8 cellular contexts compared by ENCODE assay signal in the genomic region with DNA sequence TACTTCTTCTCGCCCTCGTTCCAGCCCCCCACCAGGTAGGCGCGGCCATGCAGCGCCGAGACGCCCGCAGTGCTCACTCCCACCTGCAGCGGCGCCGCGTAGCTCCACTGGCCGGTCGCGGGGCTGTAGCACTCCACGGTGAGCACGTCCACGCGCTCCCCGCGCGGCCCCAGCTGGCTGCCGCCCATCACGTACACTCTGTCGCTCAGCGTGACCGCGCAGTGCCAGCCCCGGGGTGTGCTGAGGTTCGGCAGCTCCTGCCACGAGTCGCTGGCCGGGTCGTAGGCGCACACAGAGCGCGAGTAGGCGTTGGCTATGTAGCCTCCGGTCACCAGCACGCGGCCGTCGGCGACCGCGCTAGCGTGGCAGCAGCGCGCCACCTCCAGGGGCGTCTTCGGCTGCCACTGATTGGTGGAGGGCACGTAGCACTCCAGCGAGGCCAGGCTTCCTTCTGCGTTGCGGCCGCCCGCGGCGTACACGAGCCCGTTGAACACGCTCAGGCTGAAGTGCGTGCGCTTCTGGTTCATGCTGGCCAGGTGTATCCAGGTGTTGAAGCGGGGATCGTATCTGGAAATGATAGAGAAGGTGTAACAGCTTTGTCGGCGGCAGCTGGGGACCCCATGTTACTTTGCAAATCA. TPM values are rescaled to one million over a fixed set of nuclear protein-coding genes. Genes with fewer than 3 reads are reported as not detected.
DNase-seq lines count a peak whose midpoint lies in the region; ATAC-seq, FAIRE-seq and TF ChIP-seq lines count a peak whose summit lies in the region.

No MANE protein-coding gene starts in this region.

- TF ChIP-seq RAD21 in GM12878 (IDR thresholded peaks at IDR 0.05; ENCODE audit: insufficient read depth, low read depth, low read length), result no peak

- no peaks in the 10 kb centered on the region for H3K79me2 ChIP-seq in GM12878 (ENCODE audit: control insufficient read depth, insufficient read depth, low read length)

- in situ Hi-C loops in GM12878 (cut with MboI), result loop anchor here (5.0 kb wide), 2 partner anchors 160 to 480 kb away; no protein-coding TSS in a partner anchor
- in situ Hi-C loops in gastrocnemius medialis (cut with MboI; ENCODE audit: low sequenced_read_pairs in 4 of 4), result loop anchor here in 3 of 4 donors (5.0 to 10.0 kb wide), 4 partner anchors 105 to 160 kb away; a partner anchor contains a TSS

- H3K9ac ChIP-seq in GM12878 (ENCODE audit: control insufficient read depth, insufficient read depth, low read length) (no peak overlapping the region), iPS-15b (ENCODE audit: low read depth, low read length) (peak overlapping the region; percentile 3)

- WGBS in GM12878 (ENCODE audit: insufficient coverage, insufficient replicate concordance, low lambda C conversion rate, missing lambda C conversion rate), result 2% methylated on average over 65 of the region's 68 CpGs

- POLR2A ChIA-PET in GM12878 (lab: Charles Lee), result no interaction called here

- peak; percentile 2; the same call in 1 of the 2 replicates for TF ChIP-seq CTCF in GM12875 (IDR thresholded peaks at IDR 0.05; ENCODE audit: borderline replicate concordance, insufficient read depth, low read depth, low read length)
- TF ChIP-seq CTCF in GM12878 (IDR thresholded peaks at IDR 0.05 in 2 of 3, conservative IDR thresholded peaks at IDR 0.05 in 1 of 3; ENCODE audit: control insufficient read depth in 2 of 3, extremely low read depth in 1 of 3, insufficient read depth in 1 of 3, low read depth in 3 of 3, low read length in 3 of 3), result peak in 1 of 3 experiments; percentile 1; a peak in 2 of 6 replicates
- TF ChIP-seq CTCF in gastrocnemius medialis (IDR thresholded peaks at IDR 0.05 in 4 of 5, conservative IDR thresholded peaks at IDR 0.05 in 1 of 5), result peak in 4 of 5 experiments; percentile 33 to 46 (median 36)

- RAD21 ChIA-PET in GM12878 (lab: Charles Lee; ENCODE audit: unreplicated experiment), result interaction anchor here (0.6 to 3.6 kb wide), 7 partner anchors 42 to 479 kb away, joined by 3 to 27 read pairs (median 4); no protein-coding TSS in a partner anchor

- DNase-seq in NCI-H128 (lab: John Stamatoyannopoulos, UW; ENCODE audit: unreplicated experiment), result peak; percentile 58
- DNase-seq in T-helper 22 cell (ENCODE audit: low read depth), result peak; percentile 60
- no peak for DNase-seq in GM12878 (ENCODE audit: low read depth, low spot score)
- peak; percentile 63 to 85 for DNase-seq in gastrocnemius medialis
- no peak for DNase-seq in MV-4-11 (lab: John Stamatoyannopoulos, UW)

- peak overlapping the region; percentile 85 for H2AFZ ChIP-seq in GM12878 (ENCODE audit: control insufficient read depth, low read depth, low read length)

- peak overlapping the region; percentile 14 for H3K4me3 ChIP-seq in GM12875 (ENCODE audit: low read depth, low read length)
- peak overlapping the region; percentile 57; the same call in 1 of the 2 replicates for H3K4me3 ChIP-seq in GM12878
- peak overlapping the region; percentile 50 for H3K4me3 ChIP-seq in iPS-15b (ENCODE audit: low read depth, low read length)
- H3K4me3 ChIP-seq in gastrocnemius medialis, result peak overlapping the region; percentile 59 to 65 (median 63)

- no peak for FAIRE-seq in GM12878 (lab: Jason Lieb, UNC)

- H4K20me1 ChIP-seq in GM12878 (ENCODE audit: control insufficient read depth, insufficient read depth), result no peaks in the 10 kb centered on the region

- H3K27me3 ChIP-seq in GM12878 (replicated peaks in 1 of 2; ENCODE audit: control insufficient read depth in 2 of 2, insufficient read depth in 2 of 2, low read length in 1 of 2) (peaks cover 9 to 16% of the 10 kb centered on the region in 2 experiments), iPS-15b (ENCODE audit: control insufficient read depth, insufficient read depth, low read length) (peaks cover 21% of the 10 kb centered on the region), gastrocnemius medialis (no peaks in the 10 kb centered on the region)

- H3K36me3 ChIP-seq in GM12878 (ENCODE audit: control insufficient read depth in 2 of 2, insufficient read depth in 2 of 2, low read length in 1 of 2) (no peaks in the 10 kb centered on the region), iPS-15b (ENCODE audit: control insufficient read depth, insufficient read depth, low read length) (no peaks in the 10 kb centered on the region), gastrocnemius medialis (no peaks in the 10 kb centered on the region)

- intact Hi-C loops in GM12878 (cut with micrococcal nuclease; ENCODE audit: unreplicated experiment) (loop anchor here (1.0 to 10.0 kb wide), 4 partner anchors 67 to 487 kb away; a partner anchor contains a TSS), gastrocnemius medialis (cut with DNase I; ENCODE audit: low total_unique reads) (loop anchor here (1.0 to 5.0 kb wide), 3 partner anchors 75 to 159 kb away; a partner anchor contains a TSS)

- no peak for TF ChIP-seq EP300 in GM12878 (IDR thresholded peaks at IDR 0.05; ENCODE audit: borderline replicate concordance in 1 of 2, control insufficient read depth in 1 of 2, low read depth in 2 of 2, low read length in 2 of 2)

- SMC1A ChIA-PET in GM12878 (lab: Charles Lee; ENCODE audit: uncharacterized antibody, unreplicated experiment), result interaction anchor here (0.7 to 4.4 kb wide), 6 partner anchors 10 to 168 kb away, joined by 3 to 41 read pairs (median 4); a partner anchor contains a TSS

- peak; percentile 74 for ATAC-seq in HG02678 (IDR thresholded peaks at IDR 0.05; ENCODE audit: unreplicated experiment)
- ATAC-seq in GM12878, result peak; percentile 90
- peak; percentile 84 to 86 for ATAC-seq in gastrocnemius medialis

- no TSS peak for BruUV-seq in GM12878 (replicated peaks; lab: Mats Ljungman, UMichigan)

- H3K27ac ChIP-seq in GM12878 (ENCODE audit: control insufficient read depth, insufficient read depth) (no peak overlapping the region), gastrocnemius medialis (peak overlapping the region; percentile 79 to 92 (median 89))

- CTCF ChIA-PET in GM12878 (lab: Yijun Ruan, JAX), result interaction anchor here (0.6 to 6.8 kb wide), 16 partner anchors 16 to 725 kb away, joined by 3 to 145 read pairs (median 4); no protein-coding TSS in a partner anchor

- TF ChIP-seq POLR2A in GM12878 (IDR thresholded peaks at IDR 0.05; ENCODE audit: low read depth, low read length) (no peak), gastrocnemius medialis (IDR thresholded peaks at IDR 0.05) (peak; percentile 17 to 57)

- peaks cover 8% of the 10 kb centered on the region for H3K4me1 ChIP-seq in GM12878 (ENCODE audit: control insufficient read depth, insufficient read depth, low read length)
- H3K4me1 ChIP-seq in iPS-15b (ENCODE audit: control insufficient read depth, insufficient read depth, low read length), result no peaks in the 10 kb centered on the region
- peaks cover 48 to 72% of the 10 kb centered on the region in 2 donors for H3K4me1 ChIP-seq in gastrocnemius medialis

- H3K9me3 ChIP-seq in GM12878 (replicated peaks; ENCODE audit: control insufficient read depth, insufficient read depth, low read length), result no peaks in the 10 kb centered on the region
- no peaks in the 10 kb centered on the region for H3K9me3 ChIP-seq in iPS-15b (ENCODE audit: control insufficient read depth, insufficient read depth, low read length)
- no peaks in the 10 kb centered on the region for H3K9me3 ChIP-seq in gastrocnemius medialis

- peak overlapping the region; percentile 96 for H3K4me2 ChIP-seq in GM12878 (ENCODE audit: control insufficient read depth, insufficient read depth)

TF ChIP-seq in GM12878, 131 proteins besides CTCF, POLR2A, EP300 and RAD21 (continues in another document):
- TF ChIP-seq, protein P1, sequence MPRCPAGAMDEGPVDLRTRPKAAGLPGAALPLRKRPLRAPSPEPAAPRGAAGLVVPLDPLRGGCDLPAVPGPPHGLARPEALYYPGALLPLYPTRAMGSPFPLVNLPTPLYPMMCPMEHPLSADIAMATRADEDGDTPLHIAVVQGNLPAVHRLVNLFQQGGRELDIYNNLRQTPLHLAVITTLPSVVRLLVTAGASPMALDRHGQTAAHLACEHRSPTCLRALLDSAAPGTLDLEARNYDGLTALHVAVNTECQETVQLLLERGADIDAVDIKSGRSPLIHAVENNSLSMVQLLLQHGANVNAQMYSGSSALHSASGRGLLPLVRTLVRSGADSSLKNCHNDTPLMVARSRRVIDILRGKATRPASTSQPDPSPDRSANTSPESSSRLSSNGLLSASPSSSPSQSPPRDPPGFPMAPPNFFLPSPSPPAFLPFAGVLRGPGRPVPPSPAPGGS (IDR thresholded peaks at IDR 0.05; ENCODE audit: borderline replicate concordance, insufficient read depth, low read depth, low read length, poor library complexity, severe bottlenecking), result no peak
- TF ChIP-seq TAF1 (IDR thresholded peaks at IDR 0.05; ENCODE audit: borderline replicate concordance, low read depth, low read length) (no peak), LARP7 (IDR thresholded peaks at IDR 0.05) (peak; percentile 62; the same call in 1 of the 2 replicates), ATF7 (IDR thresholded peaks at IDR 0.05; ENCODE audit: low read depth) (no peak)

RNA-seq across cellular contexts. Expression of a gene that starts 13.7 kb away (rescaled TPM):
- total RNA-seq in GM12878 (2013; cell fraction: nucleolus; rRNA removed), result 0.08 TPM in 1 of 2 replicates, not detected in the other
- total RNA-seq in GM12878 (2014; rRNA removed), result not detected in 2 replicates
- total RNA-seq in GM12878 (2014; rRNA removed; fragmentation: Illumina TruSeq; extraction: Trizol), result not detected in 2 replicates
- not detected in 2 replicates for total RNA-seq in GM12878 (2021)
- not detected for polyA plus RNA-seq in GM12878 (2011; ENCODE audit: low read depth)
- 0.03 and 0.06 TPM in 2 replicates for polyA plus RNA-seq in GM12878 (2011; rRNA removed)
- 0.01 TPM in 1 of 2 replicates, not detected in the other for polyA plus RNA-seq in GM12878 (2011; cell fraction: cytosol; rRNA removed)
- polyA plus RNA-seq in GM12878 (2011; cell fraction: nucleus; rRNA removed), result 0.15 and 0.16 TPM in 2 replicates
- 0.01 TPM in 1 of 2 replicates, not detected in the other for polyA plus RNA-seq in GM12878 (2012)
- polyA plus RNA-seq in GM12878 (2014; fragmentation: Illumina TruSeq; extraction: Trizol), result 0.01 TPM in 1 of 2 replicates, not detected in the other
- under 1 TPM in 1 of 2 experiments, not detected in 1; 0.02 TPM for polyA plus RNA-seq in GM12878 (2014; fragmentation: Nextera tagmentation; extraction: Ambion mirVana)
- polyA plus RNA-seq in GM12878 (2014; rRNA removed), result not detected in 2 replicates
- not detected for polyA plus RNA-seq in GM12878 (2016; fragmentation: Nextera tagmentation; extraction: Ambion mirVana)
- 0.10 TPM in 1 of 2 replicates, not detected in the other for polyA minus RNA-seq in GM12878 (2011; rRNA and poly(A)+ RNA removed)
- not detected in 2 replicates for polyA minus RNA-seq in GM12878 (2011; cell fraction: cytosol; rRNA and poly(A)+ RNA removed)
- 0.29 TPM in 1 of 2 replicates, not detected in the other for polyA minus RNA-seq in GM12878 (2011; cell fraction: nucleus; rRNA and poly(A)+ RNA removed)
- total RNA-seq in gastrocnemius medialis, result 10 to 100 TPM; 11.5 to 76.1 (median 25.6) TPM

Comparison
In these comparisons a context has a peak if more than half of its experiments do, and no peak if none do; other contexts are left out.
1. DNase-seq: peak in NCI-H128 (single experiment), T-helper 22 cell (single experiment) and gastrocnemius medialis (2 of 2); none in GM12878 (single experiment) and MV-4-11 (single experiment).
2. RNA of a gene that starts 13.7 kb away (total RNA-seq): 11.5 to 76.1 TPM in gastrocnemius medialis; 0.08 TPM in GM12878; every median in the first group is over 10 times any median in the second.
3. Peak in every context shown above with its lines, with median percentiles within 50 percentile points of each other: H3K4me3 ChIP-seq and ATAC-seq.